ENCODE assay signal across 1 cellular context in the genomic region with DNA sequence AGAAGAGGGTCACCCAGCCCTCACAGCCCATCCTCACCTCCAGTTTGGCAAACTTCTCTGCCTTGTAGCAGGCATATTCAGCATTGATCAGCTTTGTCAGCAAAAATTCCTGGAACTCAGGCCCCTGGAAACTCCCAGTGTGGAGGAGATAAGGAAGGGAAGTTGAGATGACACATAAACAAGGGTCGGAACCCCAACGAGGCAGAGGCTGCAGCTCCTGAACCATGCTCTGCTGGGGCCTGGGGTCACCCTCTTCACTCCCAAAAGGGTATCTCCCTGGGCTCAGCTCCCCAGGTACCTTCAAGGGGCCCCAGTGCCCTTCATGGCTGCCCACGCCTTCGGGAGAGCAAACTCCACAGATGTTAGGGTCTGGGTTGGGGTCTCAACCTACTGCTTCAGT.
TF ChIP-seq lines count a peak whose summit lies in the region.

No MANE protein-coding gene starts in this region.

TF ChIP-seq in K562, 482 proteins besides CTCF, POLR2A, EP300 and RAD21 (continued from another document):
- TF ChIP-seq MEF2D (tag; conservative IDR thresholded peaks at IDR 0.05; ENCODE audit: low read depth) (no peak), RFX5 (IDR thresholded peaks at IDR 0.05; ENCODE audit: low read depth, low read length) (no peak), PKNOX1 (IDR thresholded peaks at IDR 0.05) (no peak), AFF4 (CRISPR knock-in tag; IDR thresholded peaks at IDR 0.05) (no peak), ZNF764 (CRISPR knock-in tag; IDR thresholded peaks at IDR 0.05; ENCODE audit: low read depth) (no peak), PTBP1 (IDR thresholded peaks at IDR 0.05; ENCODE audit: low read depth, low read length) (no peak), ZNF143 (CRISPR knock-in tag; IDR thresholded peaks at IDR 0.05) (no peak), HOMEZ (CRISPR knock-in tag; IDR thresholded peaks at IDR 0.05) (no peak), RCOR1 (IDR thresholded peaks at IDR 0.05; ENCODE audit: borderline replicate concordance in 1 of 2, low read depth in 2 of 2, low read length in 2 of 2) (0 out of 4 replicates have a peak, but pooled peaks of 1 of the 2 experiments have one; percentile 14), ZNF12 (CRISPR knock-in tag; IDR thresholded peaks at IDR 0.05) (no peak), SLC30A9 (CRISPR knock-in tag; IDR thresholded peaks at IDR 0.05) (no peak)
- TF ChIP-seq, protein P1, sequence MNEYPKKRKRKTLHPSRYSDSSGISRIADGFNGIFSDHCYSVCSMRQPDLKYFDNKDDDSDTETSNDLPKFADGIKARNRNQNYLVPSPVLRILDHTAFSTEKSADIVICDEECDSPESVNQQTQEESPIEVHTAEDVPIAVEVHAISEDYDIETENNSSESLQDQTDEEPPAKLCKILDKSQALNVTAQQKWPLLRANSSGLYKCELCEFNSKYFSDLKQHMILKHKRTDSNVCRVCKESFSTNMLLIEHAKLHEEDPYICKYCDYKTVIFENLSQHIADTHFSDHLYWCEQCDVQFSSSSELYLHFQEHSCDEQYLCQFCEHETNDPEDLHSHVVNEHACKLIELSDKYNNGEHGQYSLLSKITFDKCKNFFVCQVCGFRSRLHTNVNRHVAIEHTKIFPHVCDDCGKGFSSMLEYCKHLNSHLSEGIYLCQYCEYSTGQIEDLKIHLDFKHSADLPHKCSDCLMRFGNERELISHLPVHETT (CRISPR knock-in tag; conservative IDR thresholded peaks at IDR 0.05 in 1 of 2, IDR thresholded peaks at IDR 0.05 in 1 of 2) = no peak
